In the genomic region with DNA sequence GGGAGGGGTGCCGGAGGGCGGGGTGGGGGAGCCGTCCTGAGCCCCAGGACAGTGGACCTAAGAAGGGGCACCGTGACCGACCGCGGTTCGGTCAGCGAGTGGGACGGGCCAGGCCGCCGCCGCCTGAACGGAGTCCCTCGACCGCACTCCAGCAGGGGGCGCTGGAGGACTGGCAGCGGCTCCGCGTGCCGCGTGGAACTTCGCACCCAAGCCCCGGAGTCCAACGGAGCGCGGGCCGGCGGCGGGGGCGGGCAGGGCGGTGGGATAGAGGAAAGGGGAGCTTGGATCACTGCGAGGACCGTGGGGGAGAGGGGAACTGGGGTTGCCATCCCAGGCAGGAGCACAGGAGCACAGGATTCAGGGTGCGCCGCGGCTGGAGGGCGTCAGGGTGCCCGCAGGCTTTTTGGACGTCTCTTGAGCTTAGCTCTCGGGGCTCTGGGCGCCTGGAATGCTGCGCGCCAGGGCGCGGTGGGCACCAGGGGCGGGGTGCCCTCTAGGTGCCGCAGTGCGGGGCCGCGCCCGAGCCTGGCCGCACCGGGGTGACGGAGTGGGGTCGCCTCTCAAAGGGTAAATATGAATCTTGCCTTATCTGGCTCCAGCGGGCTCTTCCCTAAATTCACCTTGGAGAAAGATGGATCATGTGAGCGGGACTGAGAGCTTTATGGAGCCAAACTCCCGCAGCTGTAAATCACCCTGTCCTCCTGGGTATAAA, we compare ENCODE assay signal across 8 cellular contexts. TPM values are rescaled to one million over a fixed set of nuclear protein-coding genes. Genes with fewer than 3 reads are reported as not detected.
DNase-seq lines count a peak whose midpoint lies in the region; ATAC-seq and TF ChIP-seq lines count a peak whose summit lies in the region.

No MANE protein-coding gene starts in this region.

- H3K27me3 Mint-ChIP-seq in brain: peaks cover 74% of the 10 kb centered on the region

- H3K27ac Mint-ChIP-seq in brain: no peak overlapping the region

- H3K4me1 Mint-ChIP-seq in brain: peaks cover 14% of the 10 kb centered on the region

- H3K4me3 Mint-ChIP-seq in brain: peak overlapping the region; percentile 57 to 79 (median 75)

- no peak for ATAC-seq in HG03378 (IDR thresholded peaks at IDR 0.05; ENCODE audit: unreplicated experiment)

- no peak overlapping the region for H3K27ac ChIP-seq in VCaP

- TF ChIP-seq CTCF in VCaP (conservative IDR thresholded peaks at IDR 0.05) (peak; percentile 93), brain (conservative IDR thresholded peaks at IDR 0.05) (peak; percentile 92 to 93)

- DNase-seq in DMS53 treated with DMSO at 0.1 percent for 48 hours (lab: John Stamatoyannopoulos, UW; ENCODE audit: unreplicated experiment) (peak; percentile 10), KG1 (lab: John Stamatoyannopoulos, UW) (peak; percentile 15), iPS-NIHi7 (ENCODE audit: extremely low spot score) (peak; percentile 83), T1000 (lab: John Stamatoyannopoulos, UW) (no peak)
- peak; percentile 55 to 71 for DNase-seq in stimulated activated CD4-positive, alpha-beta T cell treated with anti-CD3 and anti-CD28 coated beads, Interleukin-15, amount 100 ng/mL, for 48 hours (ENCODE audit: low read depth in 2 of 2)

- H3K36me3 Mint-ChIP-seq in brain: no peaks in the 10 kb centered on the region

- peaks cover 0 to 7% (median 0%) of the 10 kb centered on the region in 5 experiments for H3K9me3 Mint-ChIP-seq in brain

RNA-seq across cellular contexts. Expression of a gene that starts 0.4 kb away (rescaled TPM):
- polyA plus RNA-seq in brain (ENCODE audit: insufficient read depth, low read depth, low replicate concordance): not detected

RNA-seq across cellular contexts. Expression of a gene that starts 0.6 kb away (rescaled TPM):
- polyA plus RNA-seq in brain (ENCODE audit: insufficient read depth, low read depth, low replicate concordance): not detected

RNA-seq across cellular contexts. Expression of a gene that starts 12.0 kb away (rescaled TPM):
- not detected for polyA plus RNA-seq in brain (ENCODE audit: insufficient read depth, low read depth, low replicate concordance)

RNA-seq across cellular contexts. Expression of a gene that starts 30.3 kb away (rescaled TPM):
- polyA plus RNA-seq in brain (ENCODE audit: insufficient read depth, low read depth, low replicate concordance): 0.39 TPM

RNA-seq across cellular contexts. Expression of a gene that starts 48.9 kb away (rescaled TPM):
- 93.8 TPM for polyA plus RNA-seq in brain (ENCODE audit: insufficient read depth, low read depth, low replicate concordance)
